In the genomic region with DNA sequence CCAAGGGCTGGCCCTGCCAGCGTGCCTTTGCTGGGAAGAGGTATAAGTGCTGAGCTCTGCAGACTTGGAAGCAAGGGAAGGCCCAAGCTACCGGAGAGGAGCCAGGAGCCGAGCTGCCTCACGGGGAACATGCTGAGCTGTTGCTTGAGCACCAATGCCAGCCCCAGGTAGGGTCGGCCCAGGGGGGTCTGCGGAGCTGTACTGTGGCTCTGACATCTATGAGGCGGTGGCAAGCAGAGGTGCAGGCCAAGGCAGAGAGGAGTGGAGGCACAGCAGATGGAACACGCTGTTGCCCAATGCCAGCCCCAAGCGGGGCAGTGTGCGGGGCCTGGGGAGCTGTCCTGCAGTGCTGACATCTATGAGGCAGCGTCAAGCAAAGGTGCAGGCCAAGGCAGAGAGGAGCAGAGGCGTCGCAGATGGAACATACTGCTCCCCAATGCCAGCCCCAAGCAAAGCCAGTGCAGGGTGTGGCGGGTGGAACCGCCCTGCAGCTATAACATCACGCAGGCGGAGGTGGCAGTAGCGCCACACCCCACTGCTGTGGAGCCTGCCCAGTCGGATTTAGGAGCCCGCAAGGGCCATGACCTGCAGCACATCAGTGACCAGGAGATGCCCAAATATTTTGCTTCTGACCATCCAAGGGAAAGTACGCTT, we compare ENCODE assay signal across 23 cellular contexts. TPM values are rescaled to one million over a fixed set of nuclear protein-coding genes. Genes with fewer than 3 reads are reported as not detected.
DNase-seq lines count a peak whose midpoint lies in the region; ATAC-seq, FAIRE-seq and TF ChIP-seq lines count a peak whose summit lies in the region.
"Had no signal": no experiment of that assay in that cellular context is flagged by ENCODE, and none has a peak within 500 bp of the region (broad histone marks: within the 10 kb centered on the region; RNA-seq: fewer than 3 reads in every experiment).

No MANE protein-coding gene starts in this region.

- POLR2A ChIA-PET in K562 (lab: Yijun Ruan, JAX) = interaction anchor here (0.6 to 2.1 kb wide), 6 partner anchors 9 to 48 kb away, joined by 3 to 11 read pairs (median 3); a partner anchor contains a TSS

- CTCF ChIA-PET in K562 (lab: Yijun Ruan, JAX; ENCODE audit: low intra/inter-chr PET ratio) = no interaction called here

- no peak for FAIRE-seq in K562 (lab: Jason Lieb, UNC)
- FAIRE-seq: A204.1, GM12878, RCC 7860, TTC549 had no signal

- H3K79me2 ChIP-seq in K562 (ENCODE audit: control insufficient read depth, insufficient read depth, low read length) = peaks cover 94% of the 10 kb centered on the region

- H3K9ac ChIP-seq in K562 (ENCODE audit: insufficient read depth in 1 of 2, low read depth in 2 of 2, low read length in 2 of 2) = peak overlapping the region in 1 of 2 experiments; percentile 53; a peak in 2 of 4 replicates

- no peaks in the 10 kb centered on the region for H3K27me3 Mint-ChIP-seq in T-helper 2 cell treated with Interferon-gamma antibody and Interleukin-4, amounts not matched to agents 5 μg/mL and 100 μg/mL, for 36 hours (ENCODE audit: low read depth)

- no peaks in the 10 kb centered on the region for H3K9me3 ChIP-seq in K562 (replicated peaks; ENCODE audit: control insufficient read depth, insufficient read depth, low read depth, low read length)
- no peaks in the 10 kb centered on the region for H3K9me3 ChIP-seq in thyroid gland
- H3K9me3 ChIP-seq: heart left ventricle had no signal

- in situ Hi-C loops in K562 (cut with MboI) = no loop called here

- peaks cover 53% of the 10 kb centered on the region for H3K36me3 ChIP-seq in K562 (ENCODE audit: control insufficient read depth, insufficient read depth, low read length)
- peaks cover 0 to 6% of the 10 kb centered on the region in 2 donors for H3K36me3 ChIP-seq in thyroid gland

- no peak for TF ChIP-seq RAD21 in K562 (CRISPR knock-in tag; conservative IDR thresholded peaks at IDR 0.05 in 1 of 2, IDR thresholded peaks at IDR 0.05 in 1 of 2)

- BruUV-seq in K562 (replicated peaks; lab: Mats Ljungman, UMichigan) = no TSS peak

- H3K27ac Mint-ChIP-seq in T-helper 2 cell treated with Interferon-gamma antibody and Interleukin-4, amounts not matched to agents 5 μg/mL and 100 μg/mL, for 36 hours = peak overlapping the region; percentile 47

- no peak overlapping the region for H3K4me3 Mint-ChIP-seq in T-helper 2 cell treated with Interferon-gamma antibody and Interleukin-4, amounts not matched to agents 5 μg/mL and 100 μg/mL, for 36 hours
- H3K4me3 Mint-ChIP-seq: immature natural killer cell had no signal

- H3K4me1 ChIP-seq in K562 (replicated peaks in 1 of 2; ENCODE audit: control insufficient read depth in 2 of 2, insufficient read depth in 2 of 2, low read length in 2 of 2) = peaks cover 25 to 47% of the 10 kb centered on the region in 2 experiments; a peak in 4 of 5 replicates
- peaks cover 76 to 91% of the 10 kb centered on the region in 2 donors for H3K4me1 ChIP-seq in thyroid gland

- H3K9me3 Mint-ChIP-seq in T-helper 2 cell treated with Interferon-gamma antibody and Interleukin-4, amounts not matched to agents 5 μg/mL and 100 μg/mL, for 36 hours = no peaks in the 10 kb centered on the region
- H3K9me3 Mint-ChIP-seq: immature natural killer cell had no signal

- peaks cover 51% of the 10 kb centered on the region for H3K4me1 Mint-ChIP-seq in T-helper 2 cell treated with Interferon-gamma antibody and Interleukin-4, amounts not matched to agents 5 μg/mL and 100 μg/mL, for 36 hours (ENCODE audit: low read depth)

- ATAC-seq in K562 = no peak
- ATAC-seq in left colon = peak; percentile 96
- ATAC-seq: GM12878, heart left ventricle had no signal

- peaks cover 17% of the 10 kb centered on the region for H3K36me3 Mint-ChIP-seq in T-helper 2 cell treated with Interferon-gamma antibody and Interleukin-4, amounts not matched to agents 5 μg/mL and 100 μg/mL, for 36 hours (ENCODE audit: low read depth)
- H3K36me3 Mint-ChIP-seq: immature natural killer cell had no signal

- H2AFZ ChIP-seq in K562 (ENCODE audit: low read depth, low read length) = no peak overlapping the region

- no peak overlapping the region for H3K4me3 ChIP-seq in K562
- no peak overlapping the region for H3K4me3 ChIP-seq in thyroid gland (replicated peaks in 1 of 3)
- H3K4me3 ChIP-seq: GM12878, heart left ventricle, lung had no signal

- H3K27me3 ChIP-seq in K562 (ENCODE audit: control insufficient read depth in 2 of 2, insufficient read depth in 2 of 2, low read length in 2 of 2) (no peaks in the 10 kb centered on the region), thyroid gland (no peaks in the 10 kb centered on the region)
- H3K27me3 ChIP-seq: heart left ventricle had no signal

- peaks cover 54% of the 10 kb centered on the region for H4K20me1 ChIP-seq in K562 (replicated peaks; ENCODE audit: control insufficient read depth, insufficient read depth, low read length)

- no peak for TF ChIP-seq CTCF in K562 (IDR thresholded peaks at IDR 0.05 in 2 of 3, conservative IDR thresholded peaks at IDR 0.05 in 1 of 3; ENCODE audit: insufficient read depth in 2 of 3, low read depth in 1 of 3, low read length in 3 of 3)
- no peak for TF ChIP-seq CTCF in thyroid gland (IDR thresholded peaks at IDR 0.05)

- H3K4me2 ChIP-seq in K562 (ENCODE audit: insufficient read depth, low read length) = no peak overlapping the region

- TF ChIP-seq POLR2A in K562 (conservative IDR thresholded peaks at IDR 0.05) (no peak), thyroid gland (IDR thresholded peaks at IDR 0.05) (no peak)

- TF ChIP-seq EP300 in K562 (IDR thresholded peaks at IDR 0.05; ENCODE audit: low read length) = no peak

- H3K27ac ChIP-seq in K562 (ENCODE audit: extremely low read depth, low read depth, low read length) (no peak overlapping the region), thyroid gland (peak overlapping the region in 2 of 3 donors; percentile 33 to 40)
- H3K27ac ChIP-seq: heart left ventricle, HL-60 had no signal

- no peak for DNase-seq in T-helper 2 cell treated with Interferon-gamma antibody and Interleukin-4, amounts not matched to agents 5 μg/mL and 100 μg/mL, for 36 hours (ENCODE audit: low spot score)
- DNase-seq in T-helper 2 cell = no peak
- DNase-seq in K562 (ENCODE audit: extremely low read depth in 1 of 4, low spot score in 3 of 4) = no peak
- peak; percentile 58 to 73 for DNase-seq in left colon
- DNase-seq in thyroid gland = no peak
- no peak for DNase-seq in NK-92 (lab: John Stamatoyannopoulos, UW; ENCODE audit: unreplicated experiment)
- no peak for DNase-seq in A172 (ENCODE audit: low spot score)
- no peak for DNase-seq in activated T-cell treated with anti-CD3 and anti-CD28 coated beads, Interleukin-2, amount 50 U/mL, for 1 hour
- DNase-seq: activated CD4-positive, alpha-beta T cell treated with anti-CD3 and anti-CD28 coated beads for 48 hours; activated CD8-positive, alpha-beta memory T cell treated with anti-CD3 and anti-CD28 coated beads, Interleukin-2, amount 50 U/mL, for 4 hours; activated gamma-delta T cell treated with Interleukin-2 at 50 U/mL for 16 hours; cerebellar nuclear complex; DMS 273 treated with DMSO at 0.1 percent for 48 hours; heart left ventricle; immature natural killer cell; KBM-7; NCI-H1694 treated with DMSO at 0.1 percent for 48 hours had no signal

- H3K9me1 ChIP-seq in K562 (ENCODE audit: control insufficient read depth, insufficient read depth, low read length) = peaks cover 10% of the 10 kb centered on the region

- intact Hi-C loops in K562 (cut with micrococcal nuclease) = no loop called here
- intact Hi-C loops in left colon (cut with DNase I, micrococcal nuclease) = no loop called here
- intact Hi-C loops in thyroid gland (cut with DNase I) = no loop called here

- WGBS in K562 (ENCODE audit: insufficient coverage, low coverage, missing lambda C conversion rate) = 90% methylated on average over 19 of the region's 21 CpGs
- WGBS in thyroid gland, 2 donors = 91 to 94% methylated on average over 18 to 19 of the region's 21 CpGs

RNA-seq across cellular contexts. Expression of a gene that starts 10.0 kb away (rescaled TPM):
- total RNA-seq in K562 (2011; cell fraction: chromatin; rRNA removed; ENCODE audit: low replicate concordance) = 367 and 371 TPM in 2 replicates
- 182 and 192 TPM in 2 replicates for total RNA-seq in K562 (2011; cell fraction: nucleolus; rRNA removed)
- 271 and 359 TPM in 2 replicates for total RNA-seq in K562 (2011; cell fraction: nucleoplasm; rRNA removed)
- total RNA-seq in K562 (2014; rRNA removed) (53.3 and 66.3 TPM in 2 replicates), K562 (2014; rRNA removed; fragmentation: Illumina TruSeq; extraction: Trizol) (64.5 and 78.7 TPM in 2 replicates), K562 (2015; rRNA removed; fragmentation: Illumina TruSeq; extraction: Trizol) (53.6 and 63.0 TPM in 2 replicates), K562 (2021) (88.9 and 93.1 TPM in 2 replicates), left colon (10 to 100 TPM; 42.6 to 45.3 TPM), thyroid gland (100 to 1,000 TPM; 103 to 190 (median 159) TPM)
- polyA plus RNA-seq in K562 (2011; rRNA removed) (97.5 and 110 TPM in 2 replicates), K562 (2014; fragmentation: Illumina TruSeq; extraction: Trizol) (99.9 and 133 TPM in 2 replicates), K562 (2014; fragmentation: Nextera tagmentation; extraction: Ambion mirVana) (10 to 100 TPM; 11.9 to 15.7 TPM), K562 (2014; rRNA removed) (74.6 and 78.4 TPM in 2 replicates)
- polyA plus RNA-seq in K562 (2011; cell fraction: cytosol; rRNA removed) = 43.4 and 61.3 TPM in 2 replicates
- polyA plus RNA-seq in K562 (2011; cell fraction: nucleus; rRNA removed) = 220 and 244 TPM in 2 replicates
- 54.5 and 77.0 TPM in 2 replicates for polyA plus RNA-seq in K562 (2012)
- polyA minus RNA-seq in K562 (2011; rRNA and poly(A)+ RNA removed) = 87.4 and 89.5 TPM in 2 replicates
- polyA minus RNA-seq in K562 (2011; cell fraction: cytosol; rRNA and poly(A)+ RNA removed) = 36.8 and 46.2 TPM in 2 replicates
- polyA minus RNA-seq in K562 (2011; cell fraction: nucleus; rRNA and poly(A)+ RNA removed) = 56.7 and 77.6 TPM in 2 replicates
- 19.9 and 37.4 TPM in 2 replicates for total RNA-seq in A172 (2014; rRNA removed; shearing (Covaris generic))

RNA-seq across cellular contexts. Expression of a gene that starts 47.4 kb away (rescaled TPM):
- 130 and 148 TPM in 2 replicates for total RNA-seq in K562 (2011; cell fraction: chromatin; rRNA removed; ENCODE audit: low replicate concordance)
- 64.2 and 80.3 TPM in 2 replicates for total RNA-seq in K562 (2011; cell fraction: nucleolus; rRNA removed)
- 81.6 and 84.3 TPM in 2 replicates for total RNA-seq in K562 (2011; cell fraction: nucleoplasm; rRNA removed)
- 10.3 and 15.6 TPM in 2 replicates for total RNA-seq in K562 (2014; rRNA removed)
- 10.1 and 12.6 TPM in 2 replicates for total RNA-seq in K562 (2014; rRNA removed; fragmentation: Illumina TruSeq; extraction: Trizol)
- 15.1 and 17.4 TPM in 2 replicates for total RNA-seq in K562 (2015; rRNA removed; fragmentation: Illumina TruSeq; extraction: Trizol)
- total RNA-seq in K562 (2021) = 15.7 and 16.0 TPM in 2 replicates
- polyA plus RNA-seq in K562 (2011; rRNA removed) = 17.4 and 33.4 TPM in 2 replicates
- polyA plus RNA-seq in K562 (2011; cell fraction: cytosol; rRNA removed) = 39.4 and 44.8 TPM in 2 replicates
- 62.0 and 68.1 TPM in 2 replicates for polyA plus RNA-seq in K562 (2011; cell fraction: nucleus; rRNA removed)
- 12.1 and 16.8 TPM in 2 replicates for polyA plus RNA-seq in K562 (2012)
- polyA plus RNA-seq in K562 (2014; fragmentation: Illumina TruSeq; extraction: Trizol) = 17.6 and 18.9 TPM in 2 replicates
- polyA plus RNA-seq in K562 (2014; fragmentation: Nextera tagmentation; extraction: Ambion mirVana) = 1 to 10 TPM; 3.8 to 7.6 TPM
- polyA plus RNA-seq in K562 (2014; rRNA removed) = 13.4 and 16.6 TPM in 2 replicates
- 28.9 and 31.1 TPM in 2 replicates for polyA minus RNA-seq in K562 (2011; rRNA and poly(A)+ RNA removed)
- 13.2 and 19.2 TPM in 2 replicates for polyA minus RNA-seq in K562 (2011; cell fraction: cytosol; rRNA and poly(A)+ RNA removed)
- 18.8 and 25.3 TPM in 2 replicates for polyA minus RNA-seq in K562 (2011; cell fraction: nucleus; rRNA and poly(A)+ RNA removed)
- total RNA-seq in left colon = 10 to 100 TPM; 29.3 to 42.5 TPM
- 10 to 100 TPM; 27.5 to 35.1 (median 30.8) TPM for total RNA-seq in thyroid gland
- total RNA-seq in A172 (2014; rRNA removed; shearing (Covaris generic)) = 14.5 and 21.0 TPM in 2 replicates

RNA-seq across cellular contexts. Expression of a gene that starts 56.8 kb away (rescaled TPM):
- 61.3 and 143 TPM in 2 replicates for total RNA-seq in K562 (2011; cell fraction: chromatin; rRNA removed; ENCODE audit: low replicate concordance)
- total RNA-seq in K562 (2011; cell fraction: nucleolus; rRNA removed) = 97.4 and 101 TPM in 2 replicates
- 85.9 and 96.5 TPM in 2 replicates for total RNA-seq in K562 (2011; cell fraction: nucleoplasm; rRNA removed)
- total RNA-seq in K562 (2014; rRNA removed) (31.3 and 40.7 TPM in 2 replicates), K562 (2014; rRNA removed; fragmentation: Illumina TruSeq; extraction: Trizol) (38.2 and 42.1 TPM in 2 replicates), K562 (2015; rRNA removed; fragmentation: Illumina TruSeq; extraction: Trizol) (39.9 and 41.7 TPM in 2 replicates), K562 (2021) (35.7 and 35.9 TPM in 2 replicates), left colon (10 to 100 TPM; 15.4 to 17.2 TPM), thyroid gland (10 to 100 TPM; 30.9 to 54.4 (median 50.7) TPM)
- polyA plus RNA-seq in K562 (2011; rRNA removed) (57.4 and 63.3 TPM in 2 replicates), K562 (2014; fragmentation: Illumina TruSeq; extraction: Trizol) (46.6 and 58.6 TPM in 2 replicates), K562 (2014; fragmentation: Nextera tagmentation; extraction: Ambion mirVana) (10 to 100 TPM; 17.6 to 20.4 TPM), K562 (2014; rRNA removed) (36.3 and 43.2 TPM in 2 replicates)
- 80.9 and 118 TPM in 2 replicates for polyA plus RNA-seq in K562 (2011; cell fraction: cytosol; rRNA removed)
- 62.7 and 98.7 TPM in 2 replicates for polyA plus RNA-seq in K562 (2011; cell fraction: nucleus; rRNA removed)
- 17.5 and 29.5 TPM in 2 replicates for polyA plus RNA-seq in K562 (2012)
- polyA minus RNA-seq in K562 (2011; rRNA and poly(A)+ RNA removed) = 78.2 and 79.2 TPM in 2 replicates
- 41.2 and 58.2 TPM in 2 replicates for polyA minus RNA-seq in K562 (2011; cell fraction: cytosol; rRNA and poly(A)+ RNA removed)
- 39.6 and 57.3 TPM in 2 replicates for polyA minus RNA-seq in K562 (2011; cell fraction: nucleus; rRNA and poly(A)+ RNA removed)
- total RNA-seq in A172 (2014; rRNA removed; shearing (Covaris generic)) = 30.8 and 33.1 TPM in 2 replicates

RNA-seq across cellular contexts. Expression of a gene that starts 57.2 kb away (rescaled TPM):
- 119 and 132 TPM in 2 replicates for total RNA-seq in K562 (2011; cell fraction: chromatin; rRNA removed; ENCODE audit: low replicate concordance)
- total RNA-seq in K562 (2011; cell fraction: nucleolus; rRNA removed) = 81.9 and 104 TPM in 2 replicates
- total RNA-seq in K562 (2011; cell fraction: nucleoplasm; rRNA removed) = 134 and 172 TPM in 2 replicates
- 66.2 and 91.7 TPM in 2 replicates for total RNA-seq in K562 (2014; rRNA removed)
- 31.0 and 34.6 TPM in 2 replicates for total RNA-seq in K562 (2014; rRNA removed; fragmentation: Illumina TruSeq; extraction: Trizol)
- total RNA-seq in K562 (2015; rRNA removed; fragmentation: Illumina TruSeq; extraction: Trizol) = 25.5 and 26.3 TPM in 2 replicates
- total RNA-seq in K562 (2021) = 65.6 and 68.1 TPM in 2 replicates
- polyA plus RNA-seq in K562 (2011; rRNA removed) = 51.3 and 53.2 TPM in 2 replicates
- 45.2 and 62.5 TPM in 2 replicates for polyA plus RNA-seq in K562 (2011; cell fraction: cytosol; rRNA removed)
- 77.7 and 83.6 TPM in 2 replicates for polyA plus RNA-seq in K562 (2011; cell fraction: nucleus; rRNA removed)
- polyA plus RNA-seq in K562 (2012) = 29.3 and 42.1 TPM in 2 replicates
- polyA plus RNA-seq in K562 (2014; fragmentation: Illumina TruSeq; extraction: Trizol) = 29.0 and 34.0 TPM in 2 replicates
- 10 to 100 TPM; 10.7 to 11.0 TPM for polyA plus RNA-seq in K562 (2014; fragmentation: Nextera tagmentation; extraction: Ambion mirVana)
- polyA plus RNA-seq in K562 (2014; rRNA removed) = 47.9 and 58.8 TPM in 2 replicates
- polyA minus RNA-seq in K562 (2011; rRNA and poly(A)+ RNA removed) = 44.9 and 47.1 TPM in 2 replicates
- polyA minus RNA-seq in K562 (2011; cell fraction: cytosol; rRNA and poly(A)+ RNA removed) = 22.3 and 28.6 TPM in 2 replicates
- 43.6 and 61.6 TPM in 2 replicates for polyA minus RNA-seq in K562 (2011; cell fraction: nucleus; rRNA and poly(A)+ RNA removed)
- 10 to 100 TPM; 26.5 to 27.7 TPM for total RNA-seq in left colon
- 100 to 1,000 TPM in 3 of 4 donors, 10 to 100 TPM in 1; 75.0 to 147 (median 127) TPM for total RNA-seq in thyroid gland
- total RNA-seq in A172 (2014; rRNA removed; shearing (Covaris generic)) = 153 and 157 TPM in 2 replicates

Comparison
In these comparisons a context has a peak if more than half of its experiments do, and no peak if none do; other contexts are left out.
1. DNase-seq: peak in left colon (2 of 2); none in T-helper 2 cell treated with Interferon-gamma antibody and Interleukin-4, amounts not matched to agents 5 μg/mL and 100 μg/mL, for 36 hours (single experiment), T-helper 2 cell (0 of 5), K562 (0 of 4), thyroid gland (0 of 2), NK-92 (single experiment), A172 (single experiment) and activated T-cell treated with anti-CD3 and anti-CD28 coated beads, Interleukin-2, amount 50 U/mL, for 1 hour (single experiment).